8 cellular contexts compared by ENCODE assay signal in genomic region chr11:124793466-124794278, GRCh38. TPM values are rescaled to one million over a fixed set of nuclear protein-coding genes. Genes with fewer than 3 reads are reported as not detected.
DNase-seq lines count a peak whose midpoint lies in the region; ATAC-seq lines count a peak whose summit lies in the region.

No MANE protein-coding gene starts in this region.

- no peak overlapping the region for H2BK120ac ChIP-seq in neuronal stem cell (ENCODE audit: low read depth, low read length)

- DNase-seq in DMS 273 (lab: John Stamatoyannopoulos, UW; ENCODE audit: unreplicated experiment) (peak; percentile 60), DMS 273 treated with DMSO at 0.1 percent for 48 hours (lab: John Stamatoyannopoulos, UW) (no peak), HuH-7.5 (ENCODE audit: low spot score) (peak; percentile 18), SK-N-DZ (ENCODE audit: low spot score) (peak; percentile 9), fibroblast of gingiva (ENCODE audit: low read depth) (peak; percentile 36), neuronal stem cell (ENCODE audit: low spot score) (peak; percentile 45)
- no peak for DNase-seq in stimulated activated CD4-positive, alpha-beta T cell treated with anti-CD3 and anti-CD28 coated beads, Interleukin-2, amount 100 ng/mL, for 24 hours

- no peaks in the 10 kb centered on the region for H3K9me3 ChIP-seq in neuronal stem cell (replicated peaks in 1 of 2; ENCODE audit: control insufficient read depth in 2 of 2, insufficient read depth in 1 of 2, low read depth in 1 of 2, low read length in 2 of 2)

- no peak overlapping the region for H3K23ac ChIP-seq in neuronal stem cell (ENCODE audit: low read depth, low read length, poor library complexity)

- no peak overlapping the region for H4K8ac ChIP-seq in neuronal stem cell (ENCODE audit: low read depth, low read length)

- H3K4me2 ChIP-seq in neuronal stem cell (ENCODE audit: insufficient read depth, low read length, poor library complexity, severe bottlenecking), result peak overlapping the region; percentile 4

- H3K27me3 ChIP-seq in neuronal stem cell (ENCODE audit: control insufficient read depth in 3 of 3, insufficient read depth in 3 of 3, low read depth in 1 of 3, low read length in 3 of 3), result no peaks in the 10 kb centered on the region

- H4K91ac ChIP-seq in neuronal stem cell (ENCODE audit: low read depth, low read length, poor library complexity), result no peak overlapping the region

- H2BK12ac ChIP-seq in neuronal stem cell (ENCODE audit: low read length), result no peak overlapping the region

- no peak overlapping the region for H2BK5ac ChIP-seq in neuronal stem cell (ENCODE audit: low read length)

- ATAC-seq in GM19395 (IDR thresholded peaks at IDR 0.05; ENCODE audit: unreplicated experiment), result peak; percentile 65

- H3K36me3 ChIP-seq in neuronal stem cell (replicated peaks in 1 of 2; ENCODE audit: control insufficient read depth in 2 of 2, insufficient read depth in 2 of 2, low read length in 2 of 2), result peaks cover 2 to 30% of the 10 kb centered on the region in 2 donors

- WGBS in neuronal stem cell (ENCODE audit: extremely low coverage in 2 of 2, insufficient read length in 2 of 2, insufficient replicate concordance in 1 of 2), 2 donors, result no CpG with 5 or more reads among the region's 2 CpGs

- no peak overlapping the region for H2BK15ac ChIP-seq in neuronal stem cell (ENCODE audit: low read length)

- H3K27ac ChIP-seq in neuronal stem cell (replicated peaks; ENCODE audit: low read length), result no peak overlapping the region

- H3K14ac ChIP-seq in neuronal stem cell (ENCODE audit: low read length), result no peak overlapping the region

- peaks cover 2% of the 10 kb centered on the region for H3K79me1 ChIP-seq in neuronal stem cell (ENCODE audit: low read depth, low read length)

- H3K4me1 ChIP-seq in neuronal stem cell (ENCODE audit: control insufficient read depth in 2 of 2, insufficient read depth in 1 of 2, low read depth in 1 of 2, low read length in 2 of 2), result peaks cover 10 to 18% of the 10 kb centered on the region in 2 donors

- H2AFZ ChIP-seq in neuronal stem cell (ENCODE audit: low read length), result no peak overlapping the region

- no peak overlapping the region for H3K4me3 ChIP-seq in neuronal stem cell (ENCODE audit: low read length in 2 of 2)

- H3K4ac ChIP-seq in neuronal stem cell (ENCODE audit: low read length), result no peak overlapping the region

- H2AK5ac ChIP-seq in neuronal stem cell (ENCODE audit: low read depth, low read length), result no peak overlapping the region

- no peak overlapping the region for H3K9ac ChIP-seq in neuronal stem cell (ENCODE audit: low read depth, low read length, poor library complexity)

- no peak overlapping the region for H3K18ac ChIP-seq in neuronal stem cell (ENCODE audit: low read length)

RNA-seq across cellular contexts. Expression of gene MSANTD2, which starts 6.5 kb away (rescaled TPM):
- polyA plus RNA-seq in SK-N-DZ (2014; cell fraction: cytosol; rRNA removed), result 9.6 and 12.7 TPM in 2 replicates
- polyA plus RNA-seq in SK-N-DZ (2014; cell fraction: nucleus; rRNA removed), result 35.3 and 43.4 TPM in 2 replicates
- polyA plus RNA-seq in neuronal stem cell (2013, experiment 1 of 2), result 14.2 TPM
- polyA plus RNA-seq in neuronal stem cell (2013, experiment 2 of 2), result 14.6 TPM

RNA-seq across cellular contexts. Expression of gene ESAM, which starts 31.6 kb away (rescaled TPM):
- polyA plus RNA-seq in SK-N-DZ (2014; cell fraction: cytosol; rRNA removed), result 0.27 TPM in 1 of 2 replicates, not detected in the other
- polyA plus RNA-seq in SK-N-DZ (2014; cell fraction: nucleus; rRNA removed), result 0.22 and 0.64 TPM in 2 replicates
- polyA plus RNA-seq in neuronal stem cell (2013, experiment 1 of 2), result 0.07 TPM
- 0.07 TPM for polyA plus RNA-seq in neuronal stem cell (2013, experiment 2 of 2)

RNA-seq across cellular contexts. Expression of gene VSIG2, which starts 41.6 kb away (rescaled TPM):
- 0.21 and 0.41 TPM in 2 replicates for polyA plus RNA-seq in SK-N-DZ (2014; cell fraction: cytosol; rRNA removed)
- polyA plus RNA-seq in SK-N-DZ (2014; cell fraction: nucleus; rRNA removed), result 1.2 and 2.7 TPM in 2 replicates
- polyA plus RNA-seq in neuronal stem cell (2013, experiment 1 of 2), result not detected
- polyA plus RNA-seq in neuronal stem cell (2013, experiment 2 of 2), result not detected

RNA-seq across cellular contexts. Expression of gene NRGN, which starts 53.9 kb away (rescaled TPM):
- 4.6 and 5.8 TPM in 2 replicates for polyA plus RNA-seq in SK-N-DZ (2014; cell fraction: cytosol; rRNA removed)
- 4.3 and 7.7 TPM in 2 replicates for polyA plus RNA-seq in SK-N-DZ (2014; cell fraction: nucleus; rRNA removed)
- polyA plus RNA-seq in neuronal stem cell (2013, experiment 1 of 2), result 11.4 TPM
- polyA plus RNA-seq in neuronal stem cell (2013, experiment 2 of 2), result 11.7 TPM

Comparison
In these comparisons a context has a peak if more than half of its experiments do, and no peak if none do; other contexts are left out.
1. DNase-seq: peak in DMS 273 (single experiment), HuH-7.5 (single experiment), SK-N-DZ (single experiment), fibroblast of gingiva (single experiment) and neuronal stem cell (single experiment); none in DMS 273 treated with DMSO at 0.1 percent for 48 hours (single experiment) and stimulated activated CD4-positive, alpha-beta T cell treated with anti-CD3 and anti-CD28 coated beads, Interleukin-2, amount 100 ng/mL, for 24 hours (0 of 2).